Comparison of ENCODE assay signal across 8 cellular contexts in genomic region chr20:50580016-50580747, GRCh38.
DNase-seq lines count a peak whose midpoint lies in the region; ATAC-seq and TF ChIP-seq lines count a peak whose summit lies in the region.

No MANE protein-coding gene starts in this region.

- 57% methylated on average over 17 of the region's 17 CpGs for WGBS in hepatocyte (ENCODE audit: low lambda C conversion rate, missing lambda C conversion rate)

- TF ChIP-seq CTCF in C4-2B (conservative IDR thresholded peaks at IDR 0.05), result peak; percentile 90
- TF ChIP-seq CTCF in hepatocyte (IDR thresholded peaks at IDR 0.05; ENCODE audit: poor library complexity), result peak; percentile 75

- no peak overlapping the region for H3K4me2 ChIP-seq in hepatocyte

- H3K36me3 ChIP-seq in H7 (replicated peaks; ENCODE audit: control insufficient read depth, insufficient read depth, low read length) (peaks cover 20% of the 10 kb centered on the region), hepatocyte (replicated peaks; ENCODE audit: insufficient read depth, low read depth) (peaks cover 4% of the 10 kb centered on the region)

- H3K27ac ChIP-seq in C4-2B (no peak overlapping the region), hepatocyte (no peak overlapping the region)

- H3K27me3 ChIP-seq in H7 (ENCODE audit: control insufficient read depth, insufficient read depth, low read length) (no peaks in the 10 kb centered on the region), hepatocyte (no peaks in the 10 kb centered on the region)

- H4K20me1 ChIP-seq in hepatocyte (ENCODE audit: insufficient read depth, poor library complexity, severe bottlenecking), result no peaks in the 10 kb centered on the region

- H3K9me3 ChIP-seq in hepatocyte (ENCODE audit: low read depth), result no peaks in the 10 kb centered on the region

- no peak overlapping the region for H2AFZ ChIP-seq in hepatocyte

- peak; percentile 95 for DNase-seq in H7
- DNase-seq in astrocyte of the hippocampus (ENCODE audit: low read depth, low spot score), result peak; percentile 81
- peak; percentile 71 for DNase-seq in hepatocyte (ENCODE audit: low spot score)
- peak; percentile 63 for DNase-seq in stimulated activated CD4-positive, alpha-beta T cell treated with anti-CD3 and anti-CD28 coated beads, Interleukin-15, amount 100 ng/mL, for 24 hours

- ATAC-seq in SK-N-SH treated with all-trans-retinoic acid at 6 μM for 48 hours (peak; percentile 80), HG03460 (IDR thresholded peaks at IDR 0.05; ENCODE audit: unreplicated experiment) (no peak), GM19328 (IDR thresholded peaks at IDR 0.05; ENCODE audit: unreplicated experiment) (no peak)

- H3K4me1 ChIP-seq in hepatocyte (ENCODE audit: insufficient read depth), result no peaks in the 10 kb centered on the region

- H3K79me2 ChIP-seq in hepatocyte, result no peaks in the 10 kb centered on the region

- no peaks in the 10 kb centered on the region for H3K9me2 ChIP-seq in hepatocyte (replicated peaks; ENCODE audit: insufficient read depth)

- H3K4me3 ChIP-seq in H7 (ENCODE audit: insufficient read depth, low read depth, low read length), result no peak overlapping the region
- H3K4me3 ChIP-seq in hepatocyte, result no peak overlapping the region

TF ChIP-seq in SK-N-SH treated with all-trans-retinoic acid at 6 μM for 48 hours, 23 proteins besides CTCF, POLR2A, EP300 and RAD21:
- TF ChIP-seq TSHZ2 (CRISPR knock-in tag; IDR thresholded peaks at IDR 0.05), result no peak
- TF ChIP-seq POU6F1 (CRISPR knock-in tag; IDR thresholded peaks at IDR 0.05; ENCODE audit: borderline replicate concordance, low read depth), result no peak
- TF ChIP-seq ISL1 (CRISPR knock-in tag; IDR thresholded peaks at IDR 0.05), result no peak
- TF ChIP-seq TOX (CRISPR knock-in tag; IDR thresholded peaks at IDR 0.05; ENCODE audit: borderline replicate concordance), result no peak
